Comparison of ENCODE assay signal across 9 cellular contexts in genomic region chr2:213066445-213066746, GRCh38.
DNase-seq lines count a peak whose midpoint lies in the region; ATAC-seq and TF ChIP-seq lines count a peak whose summit lies in the region.
"Had no signal": no experiment of that assay in that cellular context is flagged by ENCODE, and none has a peak within 500 bp of the region (broad histone marks: within the 10 kb centered on the region; RNA-seq: fewer than 3 reads in every experiment).

No MANE protein-coding gene starts in this region.

- no peak overlapping the region for H3K4me2 ChIP-seq in GM23338

- no peak overlapping the region for H2AFZ ChIP-seq in GM23338

- peaks cover 40% of the 10 kb centered on the region for H3K4me1 Mint-ChIP-seq in CD4-positive, alpha-beta T cell (ENCODE audit: low read depth)
- H3K4me1 Mint-ChIP-seq in GM23338: peaks cover 28% of the 10 kb centered on the region
- peaks cover 23% of the 10 kb centered on the region for H3K4me1 Mint-ChIP-seq in activated naive CD8-positive, alpha-beta T cell treated with anti-CD3 and anti-CD28 coated beads, Interleukin-2, amount 10 ng/mL, durations not matched to agents 7 days and 5 days
- peaks cover 0 to 34% (median 7%) of the 10 kb centered on the region in 7 donors for H3K4me1 Mint-ChIP-seq in naive thymus-derived CD4-positive, alpha-beta T cell
- H3K4me1 Mint-ChIP-seq in activated CD4-positive, alpha-beta T cell treated with anti-CD3 and anti-CD28 coated beads, Interleukin-2, amount 10 ng/mL, durations not matched to agents 7 days and 5 days: peaks cover 13% of the 10 kb centered on the region

- H3K4me1 ChIP-seq in GM23338 (ENCODE audit: insufficient read depth): peaks cover 24% of the 10 kb centered on the region
- peaks cover 0 to 3% of the 10 kb centered on the region in 2 donors for H3K4me1 ChIP-seq in naive thymus-derived CD4-positive, alpha-beta T cell (ENCODE audit: control insufficient read depth in 2 of 2, insufficient read depth in 2 of 2, low read length in 2 of 2)

- no peaks in the 10 kb centered on the region for H3K9me3 Mint-ChIP-seq in CD4-positive, alpha-beta T cell
- H3K9me3 Mint-ChIP-seq in GM23338: no peaks in the 10 kb centered on the region
- no peaks in the 10 kb centered on the region for H3K9me3 Mint-ChIP-seq in activated naive CD8-positive, alpha-beta T cell treated with anti-CD3 and anti-CD28 coated beads, Interleukin-2, amount 10 ng/mL, durations not matched to agents 7 days and 5 days
- peaks cover 0 to 4% (median 0%) of the 10 kb centered on the region in 11 donors for H3K9me3 Mint-ChIP-seq in naive thymus-derived CD4-positive, alpha-beta T cell
- no peaks in the 10 kb centered on the region for H3K9me3 Mint-ChIP-seq in activated CD4-positive, alpha-beta T cell treated with anti-CD3 and anti-CD28 coated beads, Interleukin-2, amount 10 ng/mL, durations not matched to agents 7 days and 5 days

- no peaks in the 10 kb centered on the region for H3K27me3 ChIP-seq in CD4-positive, alpha-beta T cell (ENCODE audit: control insufficient read depth, insufficient read depth, low read length)
- no peaks in the 10 kb centered on the region for H3K27me3 ChIP-seq in GM23338 (ENCODE audit: insufficient read depth)
- no peaks in the 10 kb centered on the region for H3K27me3 ChIP-seq in naive thymus-derived CD4-positive, alpha-beta T cell (ENCODE audit: control insufficient read depth in 2 of 2, insufficient read depth in 2 of 2, low read length in 2 of 2)

- H3K27me3 Mint-ChIP-seq in CD4-positive, alpha-beta T cell: no peaks in the 10 kb centered on the region
- no peaks in the 10 kb centered on the region for H3K27me3 Mint-ChIP-seq in GM23338 (ENCODE audit: insufficient read depth, low read depth, poor library complexity)
- H3K27me3 Mint-ChIP-seq in activated naive CD8-positive, alpha-beta T cell treated with anti-CD3 and anti-CD28 coated beads, Interleukin-2, amount 10 ng/mL, durations not matched to agents 7 days and 5 days: peaks cover 6% of the 10 kb centered on the region
- peaks cover 0 to 6% (median 0%) of the 10 kb centered on the region in 5 donors for H3K27me3 Mint-ChIP-seq in naive thymus-derived CD4-positive, alpha-beta T cell
- no peaks in the 10 kb centered on the region for H3K27me3 Mint-ChIP-seq in activated CD4-positive, alpha-beta T cell treated with anti-CD3 and anti-CD28 coated beads, Interleukin-2, amount 10 ng/mL, durations not matched to agents 7 days and 5 days

- no peaks in the 10 kb centered on the region for H3F3A ChIP-seq in GM23338 (replicated peaks; ENCODE audit: low read depth)

- H4K20me1 ChIP-seq in GM23338 (replicated peaks; ENCODE audit: insufficient read depth): no peaks in the 10 kb centered on the region

- no peaks in the 10 kb centered on the region for H3K36me3 ChIP-seq in GM23338 (ENCODE audit: insufficient read depth)
- H3K36me3 ChIP-seq in naive thymus-derived CD4-positive, alpha-beta T cell (ENCODE audit: control insufficient read depth in 2 of 3, insufficient read depth in 3 of 3, low read length in 3 of 3): no peaks in the 10 kb centered on the region

- H3K27ac Mint-ChIP-seq in CD4-positive, alpha-beta T cell: peak overlapping the region; percentile 77
- H3K27ac Mint-ChIP-seq in GM23338: no peak overlapping the region; the same call in 1 of the 2 replicates
- H3K27ac Mint-ChIP-seq in activated naive CD8-positive, alpha-beta T cell treated with anti-CD3 and anti-CD28 coated beads, Interleukin-2, amount 10 ng/mL, durations not matched to agents 7 days and 5 days: peak overlapping the region; percentile 57
- no peak overlapping the region for H3K27ac Mint-ChIP-seq in naive thymus-derived CD4-positive, alpha-beta T cell
- no peak overlapping the region for H3K27ac Mint-ChIP-seq in activated CD4-positive, alpha-beta T cell treated with anti-CD3 and anti-CD28 coated beads, Interleukin-2, amount 10 ng/mL, durations not matched to agents 7 days and 5 days

- no peak overlapping the region for H3K4me3 ChIP-seq in GM23338
- no peak overlapping the region for H3K4me3 ChIP-seq in naive thymus-derived CD4-positive, alpha-beta T cell (ENCODE audit: low read length)

- POLR2A ChIA-PET in CD4-positive, alpha-beta T cell (lab: Charles Lee): no interaction called here
- POLR2A ChIA-PET in activated naive CD8-positive, alpha-beta T cell treated with anti-CD3 and anti-CD28 coated beads, Interleukin-2, amount 10 ng/mL, durations not matched to agents 7 days and 5 days (lab: Charles Lee): no interaction called here
- POLR2A ChIA-PET in naive thymus-derived CD4-positive, alpha-beta T cell (lab: Charles Lee): no interaction called here
- POLR2A ChIA-PET in activated CD4-positive, alpha-beta T cell treated with anti-CD3 and anti-CD28 coated beads, Interleukin-2, amount 10 ng/mL, durations not matched to agents 7 days and 5 days (lab: Charles Lee): no interaction called here

- no peak overlapping the region for H3K4me3 Mint-ChIP-seq in CD4-positive, alpha-beta T cell
- no peak overlapping the region for H3K4me3 Mint-ChIP-seq in GM23338
- peak overlapping the region; percentile 76 for H3K4me3 Mint-ChIP-seq in activated naive CD8-positive, alpha-beta T cell treated with anti-CD3 and anti-CD28 coated beads, Interleukin-2, amount 10 ng/mL, durations not matched to agents 7 days and 5 days
- H3K4me3 Mint-ChIP-seq in naive thymus-derived CD4-positive, alpha-beta T cell: peak overlapping the region in 8 of 10 donors; percentile 17 to 83 (median 62)
- no peak overlapping the region for H3K4me3 Mint-ChIP-seq in activated CD4-positive, alpha-beta T cell treated with anti-CD3 and anti-CD28 coated beads, Interleukin-2, amount 10 ng/mL, durations not matched to agents 7 days and 5 days

- no peak for TF ChIP-seq CTCF in CD4-positive, alpha-beta T cell (IDR thresholded peaks at IDR 0.05)
- no peak for TF ChIP-seq CTCF in GM23338 (conservative IDR thresholded peaks at IDR 0.05; ENCODE audit: low read depth in 2 of 2)

- ATAC-seq in CD4-positive, alpha-beta T cell (ENCODE audit: poor library complexity): no peak
- ATAC-seq in GM23338 (no peak), GM21737 (IDR thresholded peaks at IDR 0.05; ENCODE audit: unreplicated experiment) (no peak), GM21526 (IDR thresholded peaks at IDR 0.05; ENCODE audit: low FRiP score, unreplicated experiment) (no peak)
- ATAC-seq in activated naive CD8-positive, alpha-beta T cell treated with anti-CD3 and anti-CD28 coated beads, Interleukin-2, amount 10 ng/mL, durations not matched to agents 7 days and 5 days (ENCODE audit: low read depth): no peak
- no peak for ATAC-seq in naive thymus-derived CD4-positive, alpha-beta T cell

- DNase-seq in CD4-positive, alpha-beta T cell: no peak
- no peak for DNase-seq in GM23338 (ENCODE audit: low spot score)
- no peak for DNase-seq in activated naive CD8-positive, alpha-beta T cell treated with anti-CD3 and anti-CD28 coated beads, Interleukin-2, amount 10 ng/mL, durations not matched to agents 7 days and 5 days
- no peak for DNase-seq in naive thymus-derived CD4-positive, alpha-beta T cell
- no peak for DNase-seq in activated CD4-positive, alpha-beta T cell treated with anti-CD3 and anti-CD28 coated beads, Interleukin-2, amount 10 ng/mL, durations not matched to agents 7 days and 5 days
- no peak for DNase-seq in cerebellar cortex (ENCODE audit: low spot score)
- DNase-seq: occipital lobe had no signal

- no peaks in the 10 kb centered on the region for H3K9me2 ChIP-seq in GM23338 (ENCODE audit: insufficient read depth)

- intact Hi-C loops in CD4-positive, alpha-beta T cell (cut with DNase I, micrococcal nuclease): loop anchor here in 1 of 2 experiments (5.0 kb wide), 1 partner anchor 56 kb away; no protein-coding TSS in a partner anchor
- intact Hi-C loops in naive thymus-derived CD4-positive, alpha-beta T cell (cut with micrococcal nuclease): no loop called here

- H3K79me2 ChIP-seq in GM23338 (replicated peaks; ENCODE audit: insufficient read depth): no peaks in the 10 kb centered on the region

- H3K9me3 ChIP-seq in CD4-positive, alpha-beta T cell (ENCODE audit: control insufficient read depth, low read length): no peaks in the 10 kb centered on the region
- no peaks in the 10 kb centered on the region for H3K9me3 ChIP-seq in naive thymus-derived CD4-positive, alpha-beta T cell (ENCODE audit: control insufficient read depth in 2 of 3, low read length in 3 of 3)

- no peak overlapping the region for H3K27ac ChIP-seq in CD4-positive, alpha-beta T cell (ENCODE audit: low read depth, low read length)
- H3K27ac ChIP-seq in GM23338 (ENCODE audit: low read depth): 0 out of 2 replicates have a peak overlapping the region, but pooled peaks have one; percentile 8
- no peak overlapping the region for H3K27ac ChIP-seq in naive thymus-derived CD4-positive, alpha-beta T cell (ENCODE audit: low read depth, low read length)

- CTCF ChIA-PET in CD4-positive, alpha-beta T cell (lab: Charles Lee): no interaction called here
- CTCF ChIA-PET in naive thymus-derived CD4-positive, alpha-beta T cell (lab: Charles Lee): no interaction called here
- CTCF ChIA-PET in activated CD4-positive, alpha-beta T cell treated with anti-CD3 and anti-CD28 coated beads, Interleukin-2, amount 10 ng/mL, durations not matched to agents 7 days and 5 days (lab: Charles Lee): no interaction called here

- H3K36me3 Mint-ChIP-seq in CD4-positive, alpha-beta T cell (ENCODE audit: low read depth): no peaks in the 10 kb centered on the region
- H3K36me3 Mint-ChIP-seq in GM23338 (ENCODE audit: low read depth): no peaks in the 10 kb centered on the region
- peaks cover 2% of the 10 kb centered on the region for H3K36me3 Mint-ChIP-seq in activated naive CD8-positive, alpha-beta T cell treated with anti-CD3 and anti-CD28 coated beads, Interleukin-2, amount 10 ng/mL, durations not matched to agents 7 days and 5 days
- H3K36me3 Mint-ChIP-seq in naive thymus-derived CD4-positive, alpha-beta T cell: no peaks in the 10 kb centered on the region
- no peaks in the 10 kb centered on the region for H3K36me3 Mint-ChIP-seq in activated CD4-positive, alpha-beta T cell treated with anti-CD3 and anti-CD28 coated beads, Interleukin-2, amount 10 ng/mL, durations not matched to agents 7 days and 5 days (ENCODE audit: low read depth)

TF ChIP-seq in GM23338, 12 proteins besides CTCF, POLR2A, EP300 and RAD21 (continues in another document):
- TF ChIP-seq POLR2AphosphoS5 (IDR thresholded peaks at IDR 0.05; ENCODE audit: low read depth): no peak
- no peak for TF ChIP-seq CREB1 (CRISPR knock-in tag; IDR thresholded peaks at IDR 0.05; ENCODE audit: low read depth)
- no peak for TF ChIP-seq ETS1 (IDR thresholded peaks at IDR 0.05)
- TF ChIP-seq EZH2phosphoT487 (IDR thresholded peaks at IDR 0.05; ENCODE audit: unreplicated experiment): no peak
- no peak for TF ChIP-seq ZNF331 (CRISPR knock-in tag; IDR thresholded peaks at IDR 0.05; ENCODE audit: low read depth)

Comparison
In these comparisons a context has a peak if more than half of its experiments do, and no peak if none do; other contexts are left out.
1. H3K27ac Mint-ChIP-seq: peak in CD4-positive, alpha-beta T cell (single experiment) and activated naive CD8-positive, alpha-beta T cell treated with anti-CD3 and anti-CD28 coated beads, Interleukin-2, amount 10 ng/mL, durations not matched to agents 7 days and 5 days (single experiment); none in GM23338 (single experiment), naive thymus-derived CD4-positive, alpha-beta T cell (0 of 9) and activated CD4-positive, alpha-beta T cell treated with anti-CD3 and anti-CD28 coated beads, Interleukin-2, amount 10 ng/mL, durations not matched to agents 7 days and 5 days (single experiment).
2. H3K4me3 Mint-ChIP-seq: peak in activated naive CD8-positive, alpha-beta T cell treated with anti-CD3 and anti-CD28 coated beads, Interleukin-2, amount 10 ng/mL, durations not matched to agents 7 days and 5 days (single experiment) and naive thymus-derived CD4-positive, alpha-beta T cell (8 of 10); none in CD4-positive, alpha-beta T cell (single experiment), GM23338 (single experiment) and activated CD4-positive, alpha-beta T cell treated with anti-CD3 and anti-CD28 coated beads, Interleukin-2, amount 10 ng/mL, durations not matched to agents 7 days and 5 days (single experiment).